32 cellular contexts compared by ENCODE assay signal in genomic region chr3:136498919-136499447, GRCh38.
"Had no signal": no experiment of that assay in that cellular context is flagged by ENCODE, and none has a peak within 500 bp of the region (broad histone marks: within the 10 kb centered on the region; RNA-seq: fewer than 3 reads in every experiment).

No MANE protein-coding gene starts in this region.

- H3K4me1 Mint-ChIP-seq: mesothelial cell of epicardium; naive B cell; nephron; stimulated activated naive CD8-positive, alpha-beta T cell treated with anti-CD3 and anti-CD28 coated beads, Interleukin-15, amount 100 ng/mL, for 72 hours had no signal

- H3K9me3 ChIP-seq: esophagus squamous epithelium, ovary, suprapubic skin, upper lobe of right lung, uterus had no signal

- DNase-seq: dermis blood vessel endothelial cell; effector memory CD4-positive, alpha-beta T cell; erythroblast; esophagus squamous epithelium; foreskin melanocyte; head of caudate nucleus; kidney; mesenchymal stem cell; mucosa of descending colon; naive B cell; occipital lobe; ovary; posterior cingulate gyrus; retina; stimulated activated CD4-positive, alpha-beta T cell treated with anti-CD3 and anti-CD28 coated beads, Interleukin-12 subunit alpha, Interleukin-12 subunit beta, amount 100 ng/mL, for 4 hours; stimulated activated CD4-positive, alpha-beta T cell treated with anti-CD3 and anti-CD28 coated beads, Interleukin-1b, Interleukin-23, amount 100 ng/mL, for 48 hours; stimulated activated CD4-positive, alpha-beta T cell treated with anti-CD3 and anti-CD28 coated beads, Interleukin-4, amount 100 ng/mL, for 1 hour; stimulated activated CD8-positive, alpha-beta memory T cell treated with anti-CD3 and anti-CD28 coated beads, Interleukin-4, amount 100 ng/mL, for 48 hours; stimulated activated naive CD4-positive, alpha-beta T cell; stimulated activated naive CD8-positive, alpha-beta T cell treated with anti-CD3 and anti-CD28 coated beads, Interleukin-15, amount 100 ng/mL, for 72 hours; transverse colon; upper lobe of right lung; uterus had no signal

- H3K27ac Mint-ChIP-seq: mesothelial cell of epicardium; stimulated activated naive CD8-positive, alpha-beta T cell treated with anti-CD3 and anti-CD28 coated beads, Interleukin-15, amount 100 ng/mL, for 72 hours had no signal

- H3K27me3 Mint-ChIP-seq: naive B cell; stimulated activated naive CD8-positive, alpha-beta T cell treated with anti-CD3 and anti-CD28 coated beads, Interleukin-15, amount 100 ng/mL, for 72 hours had no signal

- H3K27ac ChIP-seq: coronary artery, esophagus squamous epithelium, hepatocyte, ovary, suprapubic skin, transverse colon, upper lobe of right lung, uterus had no signal

- H3K9me3 Mint-ChIP-seq: stimulated activated naive CD8-positive, alpha-beta T cell treated with anti-CD3 and anti-CD28 coated beads, Interleukin-15, amount 100 ng/mL, for 72 hours had no signal

- H3K4me3 Mint-ChIP-seq: mesothelial cell of epicardium; naive B cell; nephron; stimulated activated naive CD8-positive, alpha-beta T cell treated with anti-CD3 and anti-CD28 coated beads, Interleukin-15, amount 100 ng/mL, for 72 hours had no signal

- H3K4me1 ChIP-seq: esophagus squamous epithelium, suprapubic skin, transverse colon, upper lobe of right lung, uterus had no signal

- H3K36me3 ChIP-seq: ovary, transverse colon, uterus had no signal

- ATAC-seq: left lobe of liver; mucosa of descending colon; sciatic nerve; stimulated activated naive CD8-positive, alpha-beta T cell treated with anti-CD3 and anti-CD28 coated beads, Interleukin-15, amount 100 ng/mL, for 72 hours; upper lobe of right lung had no signal

- H3K4me3 ChIP-seq: coronary artery, esophagus squamous epithelium, hepatocyte, lung, mucosa of descending colon, ovary, smooth muscle cell, suprapubic skin, transverse colon, upper lobe of right lung, uterus had no signal

- H3K27me3 ChIP-seq: esophagus squamous epithelium, hepatocyte, ovary, suprapubic skin, transverse colon, upper lobe of right lung, uterus had no signal
